In genomic region chr14:23589606-23590005, GRCh38 we compare ENCODE assay signal across 7 cellular contexts. TPM values are rescaled to one million over a fixed set of nuclear protein-coding genes. Genes with fewer than 3 reads are reported as not detected.
A peak's percentile ranks its signal among the peaks of the same experiment; 100 is the strongest.
DNase-seq lines count a peak whose midpoint lies in the region; TF ChIP-seq lines count a peak whose summit lies in the region.
"Had no signal": no experiment of that assay in that cellular context is flagged by ENCODE, and none has a peak within 500 bp of the region (broad histone marks: within the 10 kb centered on the region; RNA-seq: fewer than 3 reads in every experiment).

No MANE protein-coding gene starts in this region.

- H3K27me3 ChIP-seq in Loucy (ENCODE audit: insufficient read depth, low read length, poor library complexity, severe bottlenecking) (peaks cover 5% of the 10 kb centered on the region), neuronal stem cell (ENCODE audit: control insufficient read depth in 3 of 3, insufficient read depth in 3 of 3, low read depth in 1 of 3, low read length in 3 of 3) (no peaks in the 10 kb centered on the region)
- H3K27me3 ChIP-seq: testis had no signal

- no peak overlapping the region for H2BK5ac ChIP-seq in neuronal stem cell (ENCODE audit: low read length)

- DNase-seq in neuronal stem cell (ENCODE audit: low spot score) (no peak), NCI-H128 (lab: John Stamatoyannopoulos, UW; ENCODE audit: unreplicated experiment) (no peak), RWPE1 (ENCODE audit: low spot score) (no peak)

- no peaks in the 10 kb centered on the region for H3F3A ChIP-seq in Loucy (ENCODE audit: low read depth)

- H2BK12ac ChIP-seq in neuronal stem cell (ENCODE audit: low read length): no peak overlapping the region

- H3K27ac ChIP-seq in neuronal stem cell (replicated peaks; ENCODE audit: low read length) (no peak overlapping the region), RWPE1 (no peak overlapping the region)
- H3K27ac ChIP-seq: neutrophil, skin epidermis had no signal

- no peak for TF ChIP-seq CTCF in Loucy (conservative IDR thresholded peaks at IDR 0.05; ENCODE audit: low read length)
- TF ChIP-seq CTCF in RWPE1 (conservative IDR thresholded peaks at IDR 0.05; ENCODE audit: low read depth): no peak

- H3K9ac ChIP-seq in Loucy (ENCODE audit: low read depth, low read length, poor library complexity, severe bottlenecking) (peak overlapping the region; percentile 20), neuronal stem cell (ENCODE audit: low read depth, low read length, poor library complexity) (no peak overlapping the region)

- H2BK15ac ChIP-seq in neuronal stem cell (ENCODE audit: low read length): no peak overlapping the region

- no peak overlapping the region for H2BK120ac ChIP-seq in neuronal stem cell (ENCODE audit: low read depth, low read length)

- no peak overlapping the region for H3K23ac ChIP-seq in neuronal stem cell (ENCODE audit: low read depth, low read length, poor library complexity)

- POLR2A ChIA-PET in RWPE1 (lab: Yijun Ruan, JAX; ENCODE audit: low non-redundant PET): no interaction called here

- no peaks in the 10 kb centered on the region for H3K79me1 ChIP-seq in neuronal stem cell (ENCODE audit: low read depth, low read length)

- H2AK5ac ChIP-seq in neuronal stem cell (ENCODE audit: low read depth, low read length): peak overlapping the region; percentile 47

- no peak overlapping the region for H3K14ac ChIP-seq in neuronal stem cell (ENCODE audit: low read length)

- H2AFZ ChIP-seq in Loucy (ENCODE audit: low read length) (peak overlapping the region; percentile 78), neuronal stem cell (ENCODE audit: low read length) (peak overlapping the region; percentile 83)

- H3K4me2 ChIP-seq in Loucy (ENCODE audit: low read depth, low read length, poor library complexity, severe bottlenecking): peak overlapping the region; percentile 45
- no peak overlapping the region for H3K4me2 ChIP-seq in neuronal stem cell (ENCODE audit: insufficient read depth, low read length, poor library complexity, severe bottlenecking)

- no peak overlapping the region for H3K4ac ChIP-seq in neuronal stem cell (ENCODE audit: low read length)

- H3K79me2 ChIP-seq in Loucy (ENCODE audit: insufficient read depth, low read length): no peaks in the 10 kb centered on the region

- H3K36me3 ChIP-seq in Loucy (ENCODE audit: insufficient read depth, low read length): no peaks in the 10 kb centered on the region
- no peaks in the 10 kb centered on the region for H3K36me3 ChIP-seq in neuronal stem cell (replicated peaks in 1 of 2; ENCODE audit: control insufficient read depth in 2 of 2, insufficient read depth in 2 of 2, low read length in 2 of 2)
- H3K36me3 ChIP-seq: neutrophil had no signal

- CTCF ChIA-PET in RWPE1 (lab: Yijun Ruan, JAX): interaction anchor here (0.6 to 1.7 kb wide), 12 partner anchors 15 to 341 kb away, joined by 3 to 15 read pairs (median 4); partner anchors contain the start of gene SLC22A17

- no peak overlapping the region for H3K18ac ChIP-seq in neuronal stem cell (ENCODE audit: low read length)

- H3K4me1 ChIP-seq in Loucy (ENCODE audit: insufficient read depth, low read length, poor library complexity, severe bottlenecking) (peaks cover 8% of the 10 kb centered on the region), neuronal stem cell (ENCODE audit: control insufficient read depth in 2 of 2, insufficient read depth in 1 of 2, low read depth in 1 of 2, low read length in 2 of 2) (peaks cover 0 to 3% of the 10 kb centered on the region in 2 donors)

- H3K9me2 ChIP-seq in Loucy (replicated peaks; ENCODE audit: low read depth, low read length): no peaks in the 10 kb centered on the region

- H3K9me3 ChIP-seq in Loucy (ENCODE audit: insufficient read depth, low read depth, low read length) (no peaks in the 10 kb centered on the region), neuronal stem cell (replicated peaks in 1 of 2; ENCODE audit: control insufficient read depth in 2 of 2, insufficient read depth in 1 of 2, low read depth in 1 of 2, low read length in 2 of 2) (no peaks in the 10 kb centered on the region)
- H3K9me3 ChIP-seq: neutrophil, testis had no signal

- WGBS in neuronal stem cell (ENCODE audit: extremely low coverage in 2 of 2, insufficient read length in 2 of 2, insufficient replicate concordance in 1 of 2), 2 donors: no CpG with 5 or more reads among the region's 2 CpGs

- no peak overlapping the region for H3K4me3 ChIP-seq in Loucy (ENCODE audit: low read length, poor library complexity, severe bottlenecking)
- H3K4me3 ChIP-seq in neuronal stem cell (ENCODE audit: low read length in 2 of 2): no peak overlapping the region
- H3K4me3 ChIP-seq: skin epidermis, testis had no signal

- H4K20me1 ChIP-seq in Loucy (ENCODE audit: insufficient read depth, low read length, poor library complexity, severe bottlenecking): no peaks in the 10 kb centered on the region

- H4K8ac ChIP-seq in neuronal stem cell (ENCODE audit: low read depth, low read length): no peak overlapping the region

- H4K91ac ChIP-seq in neuronal stem cell (ENCODE audit: low read depth, low read length, poor library complexity): no peak overlapping the region

RNA-seq across cellular contexts. Expression of gene JPH4, which starts 11.0 kb away (rescaled TPM):
- 19.9 TPM for polyA plus RNA-seq in neuronal stem cell (2013, experiment 1 of 2)
- 21.1 TPM for polyA plus RNA-seq in neuronal stem cell (2013, experiment 2 of 2)

RNA-seq across cellular contexts. Expression of gene AP1G2, which starts 22.0 kb away (rescaled TPM):
- 77.9 TPM for polyA plus RNA-seq in neuronal stem cell (2013, experiment 1 of 2)
- 80.8 TPM for polyA plus RNA-seq in neuronal stem cell (2013, experiment 2 of 2)

RNA-seq across cellular contexts. Expression of gene THTPA, which starts 33.5 kb away (rescaled TPM):
- polyA plus RNA-seq in neuronal stem cell (2013, experiment 1 of 2): 8.8 TPM
- polyA plus RNA-seq in neuronal stem cell (2013, experiment 2 of 2): 7.5 TPM

RNA-seq across cellular contexts. Expression of gene ZFHX2, which starts 38.0 kb away (rescaled TPM):
- polyA plus RNA-seq in neuronal stem cell (2013, experiment 1 of 2): 3.9 TPM
- polyA plus RNA-seq in neuronal stem cell (2013, experiment 2 of 2): 4.4 TPM

RNA-seq across cellular contexts. Expression of gene DHRS2, which starts 46.6 kb away (rescaled TPM):
- polyA plus RNA-seq in neuronal stem cell (2013, experiment 1 of 2): 0.13 TPM
- polyA plus RNA-seq in neuronal stem cell (2013, experiment 2 of 2): 0.19 TPM
